11 cellular contexts compared by ENCODE assay signal in the genomic region with DNA sequence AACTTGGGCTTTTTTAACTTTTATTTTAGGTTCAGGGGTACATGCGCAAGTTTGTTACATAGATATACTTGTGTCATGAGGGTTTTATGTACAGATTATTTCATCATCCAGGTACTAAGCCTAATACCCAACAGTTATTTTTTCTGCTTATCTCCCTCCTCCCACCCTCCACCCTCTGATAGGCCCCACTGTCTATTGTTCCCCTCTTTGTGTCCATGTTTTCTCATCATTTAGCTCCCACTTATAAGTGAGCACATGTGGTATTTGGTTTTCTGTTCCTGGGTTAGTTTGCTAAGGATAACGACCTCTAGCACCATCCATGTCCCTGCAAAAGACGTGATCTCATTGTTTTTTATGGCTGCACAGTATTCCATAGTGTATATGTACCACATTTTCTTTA.
"Had no signal": no experiment of that assay in that cellular context is flagged by ENCODE, and none has a peak within 500 bp of the region (broad histone marks: within the 10 kb centered on the region; RNA-seq: fewer than 3 reads in every experiment).

No MANE protein-coding gene starts in this region.

- H3K4me2 ChIP-seq: GM23338 had no signal

- H3K9me3 Mint-ChIP-seq: HFFc6 had no signal

- H3K4me3 ChIP-seq: GM23248, GM23338, HAP-1 had no signal

- H3K9me3 ChIP-seq: HAP-1 had no signal

- H2AFZ ChIP-seq: GM23248, GM23338 had no signal

- DNase-seq: GM23248, GOT3, H7, H9, HCEC 1CT, HFFc6 had no signal

- H3K27ac Mint-ChIP-seq: GM23338, H9, HFFc6 had no signal

- H3K27ac ChIP-seq: GM23248 had no signal

- ATAC-seq: GM23338, HCT116 had no signal

- H3K9ac ChIP-seq: GM23248 had no signal

- FAIRE-seq: H1, H54 had no signal

- H3K36me3 ChIP-seq: HAP-1 had no signal

- H3K4me3 Mint-ChIP-seq: GM23338, H9, HFFc6 had no signal

- H3K4me1 Mint-ChIP-seq: GM23338, H9 had no signal
